In genomic region chr2:233060500-233061006, GRCh38 we compare ENCODE assay signal across 9 cellular contexts. TPM values are rescaled to one million over a fixed set of nuclear protein-coding genes. Genes with fewer than 3 reads are reported as not detected.
DNase-seq lines count a peak whose midpoint lies in the region; ATAC-seq, FAIRE-seq and TF ChIP-seq lines count a peak whose summit lies in the region.
"Had no signal": no experiment of that assay in that cellular context is flagged by ENCODE, and none has a peak within 500 bp of the region (broad histone marks: within the 10 kb centered on the region; RNA-seq: fewer than 3 reads in every experiment).

No MANE protein-coding gene starts in this region.

- no peaks in the 10 kb centered on the region for H3K4me1 ChIP-seq in right lobe of liver
- H3K4me1 ChIP-seq: A549 had no signal

- TF ChIP-seq POLR2A in right lobe of liver (IDR thresholded peaks at IDR 0.05), result no peak

- peak overlapping the region; percentile 99 for H3K4me3 Mint-ChIP-seq in T-helper 2 cell treated with Interferon-gamma antibody and Interleukin-4, amounts not matched to agents 5 μg/mL and 100 μg/mL, for 36 hours
- peak overlapping the region; percentile 95 to 97 (median 95) for H3K4me3 Mint-ChIP-seq in T-cell

- H3K27me3 Mint-ChIP-seq in T-helper 2 cell treated with Interferon-gamma antibody and Interleukin-4, amounts not matched to agents 5 μg/mL and 100 μg/mL, for 36 hours (ENCODE audit: low read depth), result no peaks in the 10 kb centered on the region
- no peaks in the 10 kb centered on the region for H3K27me3 Mint-ChIP-seq in T-cell

- ATAC-seq in T-cell (replicated peaks in 1 of 4), result peak; percentile 26 to 44 (median 36)
- ATAC-seq in right lobe of liver, result peak; percentile 2 to 16 (median 5)
- ATAC-seq in GM19035 (IDR thresholded peaks at IDR 0.05; ENCODE audit: unreplicated experiment), result no peak

- H3K36me3 ChIP-seq in right lobe of liver, result no peaks in the 10 kb centered on the region

- TF ChIP-seq CTCF in right lobe of liver (IDR thresholded peaks at IDR 0.05), result no peak

- peaks cover 38% of the 10 kb centered on the region for H3K36me3 Mint-ChIP-seq in T-helper 2 cell treated with Interferon-gamma antibody and Interleukin-4, amounts not matched to agents 5 μg/mL and 100 μg/mL, for 36 hours (ENCODE audit: low read depth)
- H3K36me3 Mint-ChIP-seq in T-cell, result no peaks in the 10 kb centered on the region

- H3K9me3 Mint-ChIP-seq in T-helper 2 cell treated with Interferon-gamma antibody and Interleukin-4, amounts not matched to agents 5 μg/mL and 100 μg/mL, for 36 hours, result no peaks in the 10 kb centered on the region
- no peaks in the 10 kb centered on the region for H3K9me3 Mint-ChIP-seq in T-cell

- DNase-seq in T-helper 2 cell treated with Interferon-gamma antibody and Interleukin-4, amounts not matched to agents 5 μg/mL and 100 μg/mL, for 36 hours (ENCODE audit: low spot score), result no peak
- DNase-seq in T-helper 2 cell (no peak), T-cell (no peak), right lobe of liver (peak in 1 of 3 donors; percentile 48), substantia nigra (lab: John Stamatoyannopoulos, UW) (no peak), HTR-8/SVneo (ENCODE audit: insufficient read length, low spot score) (no peak), Kasumi-1 (lab: John Stamatoyannopoulos, UW) (no peak)

- intact Hi-C loops in right lobe of liver (cut with DNase I), result no loop called here

- CTCF ChIA-PET in T-cell (lab: Charles Lee), result interaction anchor here (0.5 to 2.0 kb wide), 14 partner anchors 9 to 365 kb away, joined by 3 to 8 read pairs (median 4); partner anchors contain the start of gene ATG16L1 (in 1 of the 2)

- H3K9me3 ChIP-seq in right lobe of liver, result no peaks in the 10 kb centered on the region
- H3K9me3 ChIP-seq: A549 had no signal

- WGBS in right lobe of liver (ENCODE audit: insufficient coverage, low coverage, low lambda C conversion rate, missing lambda C conversion rate), result 18% methylated on average over 9 of the region's 13 CpGs

- POLR2A ChIA-PET in T-cell (lab: Charles Lee), result interaction anchor here (0.5 to 1.4 kb wide), 5 partner anchors 12 to 149 kb away, joined by 3 to 7 read pairs (median 3); no protein-coding TSS in a partner anchor

- peak overlapping the region; percentile 90 for H3K27ac Mint-ChIP-seq in T-helper 2 cell treated with Interferon-gamma antibody and Interleukin-4, amounts not matched to agents 5 μg/mL and 100 μg/mL, for 36 hours
- peak overlapping the region; percentile 94 to 96 for H3K27ac Mint-ChIP-seq in T-cell

- H3K4me3 ChIP-seq in right lobe of liver, result peak overlapping the region; percentile 39 to 49 (median 41)
- H3K4me3 ChIP-seq: A549 had no signal

- no peaks in the 10 kb centered on the region for H3K27me3 ChIP-seq in right lobe of liver

- H3K4me1 Mint-ChIP-seq in T-helper 2 cell treated with Interferon-gamma antibody and Interleukin-4, amounts not matched to agents 5 μg/mL and 100 μg/mL, for 36 hours (ENCODE audit: low read depth), result peaks cover 31% of the 10 kb centered on the region
- H3K4me1 Mint-ChIP-seq in T-cell, result peaks cover 45 to 49% (median 49%) of the 10 kb centered on the region in 3 donors

- H3K27ac ChIP-seq in right lobe of liver, result peak overlapping the region; percentile 50 to 90 (median 74)
- H3K27ac ChIP-seq in substantia nigra (ENCODE audit: low read depth, low read length, poor library complexity, severe bottlenecking), result peak overlapping the region; percentile 69

- no peak for FAIRE-seq in HTR-8/SVneo (lab: Jason Lieb, UNC)
- FAIRE-seq: A549 had no signal

RNA-seq across cellular contexts. Expression of gene INPP5D, which starts 0.4 kb away (rescaled TPM):
- 100 to 1,000 TPM; 108 to 216 (median 135) TPM for total RNA-seq in T-cell
- total RNA-seq in right lobe of liver, result 1 to 10 TPM; 3.5 to 8.1 (median 5.5) TPM

RNA-seq across cellular contexts. Expression of gene NEU2, which starts 28.1 kb away (rescaled TPM):
- total RNA-seq in T-cell (not detected), right lobe of liver (not detected)

RNA-seq across cellular contexts. Expression of gene NGEF, which starts 47.5 kb away (rescaled TPM):
- total RNA-seq in T-cell (under 1 TPM in 2 of 5 donors, not detected in 3; 0.09 to 0.19 TPM), right lobe of liver (10 to 100 TPM; 16.4 to 20.9 (median 20.2) TPM)

Comparison
In these comparisons a context has a peak if more than half of its experiments do, and no peak if none do; other contexts are left out.
1. RNA of gene INPP5D, which starts 0.4 kb away (total RNA-seq): 108 to 216 TPM in T-cell; 3.5 to 8.1 TPM in right lobe of liver; every median in the first group is over 10 times any median in the second.
2. RNA of gene NGEF, which starts 47.5 kb away (total RNA-seq): 16.4 to 20.9 TPM in right lobe of liver; 0.09 to 0.19 TPM in T-cell; every median in the first group is over 10 times any median in the second.